ENCODE assay signal across 29 cellular contexts in genomic region chr3:184912166-184912565, GRCh38.
"Had no signal": no experiment of that assay in that cellular context is flagged by ENCODE, and none has a peak within 500 bp of the region (broad histone marks: within the 10 kb centered on the region; RNA-seq: fewer than 3 reads in every experiment).

No MANE protein-coding gene starts in this region.

- H3K4me1 ChIP-seq: gastroesophageal sphincter, pancreas, prostate gland, upper lobe of left lung had no signal

- H3K27ac ChIP-seq: gastroesophageal sphincter, pancreas, prostate gland, skin epidermis, thoracic aorta, upper lobe of left lung, VCaP had no signal

- H3K4me1 Mint-ChIP-seq: activated CD4-positive, alpha-beta memory T cell treated with anti-CD3 and anti-CD28 coated beads, Interleukin-2, amount 10 ng/mL, durations not matched to agents 7 days and 5 days; activated CD4-positive, alpha-beta T cell treated with anti-CD3 and anti-CD28 coated beads, Interleukin-2, amount 10 ng/mL, durations not matched to agents 24 days and 14 days; activated naive CD4-positive, alpha-beta T cell treated with anti-CD3 and anti-CD28 coated beads, Interleukin-2, amount 50 U/mL, for 24 hours; activated naive CD8-positive, alpha-beta T cell treated with anti-CD3 and anti-CD28 coated beads, Interleukin-2, amount 50 U/mL, for 24 hours; central memory CD8-positive, alpha-beta T cell; stimulated activated effector memory CD8-positive, alpha-beta T cell treated with anti-CD3 and anti-CD28 coated beads, Interleukin-12 subunit alpha, Interleukin-12 subunit beta, amount 100 ng/mL, for 72 hours had no signal

- H3K27me3 ChIP-seq: gastroesophageal sphincter, pancreas, upper lobe of left lung had no signal

- H3K36me3 ChIP-seq: prostate gland, thoracic aorta had no signal

- H3K9me3 Mint-ChIP-seq: activated CD4-positive, alpha-beta memory T cell treated with anti-CD3 and anti-CD28 coated beads, Interleukin-2, amount 10 ng/mL, durations not matched to agents 7 days and 5 days; activated CD4-positive, alpha-beta T cell treated with anti-CD3 and anti-CD28 coated beads, Interleukin-2, amount 10 ng/mL, durations not matched to agents 24 days and 14 days; activated naive CD4-positive, alpha-beta T cell treated with anti-CD3 and anti-CD28 coated beads, Interleukin-2, amount 50 U/mL, for 24 hours; activated naive CD8-positive, alpha-beta T cell treated with anti-CD3 and anti-CD28 coated beads, Interleukin-2, amount 50 U/mL, for 24 hours; activated T-cell treated with anti-CD3 and anti-CD28 coated beads, Interleukin-2, amount 50 U/mL, for 24 hours; central memory CD8-positive, alpha-beta T cell; stimulated activated effector memory CD8-positive, alpha-beta T cell treated with anti-CD3 and anti-CD28 coated beads, Interleukin-12 subunit alpha, Interleukin-12 subunit beta, amount 100 ng/mL, for 72 hours; stimulated activated naive CD8-positive, alpha-beta T cell treated with anti-CD3 and anti-CD28 coated beads, Interleukin-15, Interleukin-2, amounts not matched to agents 100 ng/mL and 50 ng/mL, for 24 hours; T-helper 1 cell treated with Interleukin-12 subunit alpha and Interleukin-12 subunit beta and Interleukin-4 antibody, amounts not matched to agents 30 μg/mL and 1 μg/mL, for 36 hours had no signal

- DNase-seq: activated CD4-positive, alpha-beta memory T cell treated with anti-CD3 and anti-CD28 coated beads, Interleukin-2, amount 10 ng/mL, durations not matched to agents 7 days and 5 days; activated CD4-positive, alpha-beta T cell treated with anti-CD3 and anti-CD28 coated beads, Interleukin-2, amount 10 ng/mL, durations not matched to agents 24 days and 14 days; activated CD4-positive, CD25-positive, alpha-beta regulatory T cell treated with anti-CD3 and anti-CD28 coated beads, Interleukin-2, amount 50 U/mL, for 72 hours; activated CD8-positive, alpha-beta memory T cell treated with anti-CD3 and anti-CD28 coated beads, Interleukin-2, amount 50 U/mL, for 48 hours; activated gamma-delta T cell; activated naive CD8-positive, alpha-beta T cell treated with anti-CD3 and anti-CD28 coated beads, Interleukin-2, amount 50 U/mL, for 24 hours; activated T-cell treated with anti-CD3 and anti-CD28 coated beads, Interleukin-2, amount 50 U/mL, for 24 hours; effector CD8-positive, alpha-beta T cell; head of caudate nucleus; hypothalamus; islet precursor cell; left ventricle myocardium superior; nucleus accumbens; pancreas; retina; stimulated activated CD4-positive, alpha-beta T cell treated with anti-CD3 and anti-CD28 coated beads, Interleukin-4, amount 100 ng/mL, for 24 hours; SW 1271; T-helper 9 cell; upper lobe of left lung had no signal

- H3K4me3 Mint-ChIP-seq: activated CD4-positive, alpha-beta memory T cell treated with anti-CD3 and anti-CD28 coated beads, Interleukin-2, amount 10 ng/mL, durations not matched to agents 7 days and 5 days; activated CD4-positive, alpha-beta T cell treated with anti-CD3 and anti-CD28 coated beads, Interleukin-2, amount 10 ng/mL, durations not matched to agents 24 days and 14 days; activated naive CD4-positive, alpha-beta T cell treated with anti-CD3 and anti-CD28 coated beads, Interleukin-2, amount 50 U/mL, for 24 hours; activated naive CD8-positive, alpha-beta T cell treated with anti-CD3 and anti-CD28 coated beads, Interleukin-2, amount 50 U/mL, for 24 hours; activated T-cell treated with anti-CD3 and anti-CD28 coated beads, Interleukin-2, amount 50 U/mL, for 24 hours; central memory CD8-positive, alpha-beta T cell; stimulated activated effector memory CD8-positive, alpha-beta T cell treated with anti-CD3 and anti-CD28 coated beads, Interleukin-12 subunit alpha, Interleukin-12 subunit beta, amount 100 ng/mL, for 72 hours; stimulated activated naive CD8-positive, alpha-beta T cell treated with anti-CD3 and anti-CD28 coated beads, Interleukin-15, Interleukin-2, amounts not matched to agents 100 ng/mL and 50 ng/mL, for 24 hours; T-helper 1 cell treated with Interleukin-12 subunit alpha and Interleukin-12 subunit beta and Interleukin-4 antibody, amounts not matched to agents 30 μg/mL and 1 μg/mL, for 36 hours had no signal

- H3K9me3 ChIP-seq: gastroesophageal sphincter, pancreas, prostate gland, thoracic aorta, upper lobe of left lung had no signal

- H3K27ac Mint-ChIP-seq: activated CD4-positive, alpha-beta memory T cell treated with anti-CD3 and anti-CD28 coated beads, Interleukin-2, amount 10 ng/mL, durations not matched to agents 7 days and 5 days; activated CD4-positive, alpha-beta T cell treated with anti-CD3 and anti-CD28 coated beads, Interleukin-2, amount 10 ng/mL, durations not matched to agents 24 days and 14 days; activated naive CD4-positive, alpha-beta T cell treated with anti-CD3 and anti-CD28 coated beads, Interleukin-2, amount 50 U/mL, for 24 hours; activated naive CD8-positive, alpha-beta T cell treated with anti-CD3 and anti-CD28 coated beads, Interleukin-2, amount 50 U/mL, for 24 hours; activated T-cell treated with anti-CD3 and anti-CD28 coated beads, Interleukin-2, amount 50 U/mL, for 24 hours; stimulated activated effector memory CD8-positive, alpha-beta T cell treated with anti-CD3 and anti-CD28 coated beads, Interleukin-12 subunit alpha, Interleukin-12 subunit beta, amount 100 ng/mL, for 72 hours; stimulated activated naive CD8-positive, alpha-beta T cell treated with anti-CD3 and anti-CD28 coated beads, Interleukin-15, Interleukin-2, amounts not matched to agents 100 ng/mL and 50 ng/mL, for 24 hours; T-helper 1 cell treated with Interleukin-12 subunit alpha and Interleukin-12 subunit beta and Interleukin-4 antibody, amounts not matched to agents 30 μg/mL and 1 μg/mL, for 36 hours had no signal

- H3K4me3 ChIP-seq: gastroesophageal sphincter, pancreas, prostate gland, skin epidermis, thoracic aorta, upper lobe of left lung had no signal

- H3K27me3 Mint-ChIP-seq: activated CD4-positive, alpha-beta memory T cell treated with anti-CD3 and anti-CD28 coated beads, Interleukin-2, amount 10 ng/mL, durations not matched to agents 7 days and 5 days; activated CD4-positive, alpha-beta T cell treated with anti-CD3 and anti-CD28 coated beads, Interleukin-2, amount 10 ng/mL, durations not matched to agents 24 days and 14 days; activated naive CD4-positive, alpha-beta T cell treated with anti-CD3 and anti-CD28 coated beads, Interleukin-2, amount 50 U/mL, for 24 hours; activated naive CD8-positive, alpha-beta T cell treated with anti-CD3 and anti-CD28 coated beads, Interleukin-2, amount 50 U/mL, for 24 hours; activated T-cell treated with anti-CD3 and anti-CD28 coated beads, Interleukin-2, amount 50 U/mL, for 24 hours; central memory CD8-positive, alpha-beta T cell; stimulated activated naive CD8-positive, alpha-beta T cell treated with anti-CD3 and anti-CD28 coated beads, Interleukin-15, Interleukin-2, amounts not matched to agents 100 ng/mL and 50 ng/mL, for 24 hours had no signal
